In the genomic region with DNA sequence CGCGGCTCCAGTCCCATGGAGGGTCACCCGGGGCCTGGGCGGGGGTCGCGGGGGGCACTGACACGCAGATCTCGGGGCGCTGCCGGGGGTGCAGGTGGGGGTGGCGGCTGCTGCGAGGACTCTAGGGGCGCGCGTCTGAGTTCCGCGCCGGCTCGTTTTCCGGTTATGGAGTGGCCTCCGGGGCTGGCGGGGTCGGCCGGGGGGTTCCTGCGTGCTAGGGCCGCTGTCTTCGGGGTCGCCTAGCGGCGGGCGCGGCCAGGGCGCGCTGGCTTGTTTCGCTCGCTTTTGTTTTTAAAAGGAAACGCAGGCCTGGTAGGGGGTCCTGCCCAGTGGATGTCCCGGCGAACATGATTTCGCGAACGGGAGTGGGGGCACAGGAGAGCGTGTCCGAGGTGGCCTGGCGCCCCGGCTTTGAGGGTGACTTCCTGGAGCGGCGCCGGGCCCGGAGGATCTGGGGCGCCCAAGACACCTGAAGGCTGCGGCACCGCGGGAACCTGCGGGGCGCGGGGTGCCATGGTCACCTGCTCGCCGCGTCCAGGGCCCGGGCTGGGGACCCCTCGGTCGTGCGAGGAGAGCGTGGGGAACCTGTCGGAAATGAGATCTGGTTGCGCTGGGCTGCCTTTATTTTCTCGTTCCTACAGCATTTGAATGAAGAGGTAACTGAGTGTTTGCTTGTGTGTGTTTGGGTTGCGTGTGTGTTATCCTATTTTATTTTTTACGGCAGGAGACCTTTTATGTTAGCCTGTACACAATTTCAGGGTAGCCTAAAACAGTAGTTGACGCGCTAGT, we compare ENCODE assay signal across 1 cellular context.
TF ChIP-seq lines count a peak whose summit lies in the region.

No MANE protein-coding gene starts in this region.

TF ChIP-seq in K562, 482 proteins besides CTCF, POLR2A, EP300 and RAD21 (continued from another document and continues in another):
- no peak for TF ChIP-seq ZMIZ1 (IDR thresholded peaks at IDR 0.05; ENCODE audit: low read depth in 2 of 2, low read length in 2 of 2)
- TF ChIP-seq HSF4 (CRISPR knock-in tag; IDR thresholded peaks at IDR 0.05; ENCODE audit: borderline replicate concordance) = no peak
- TF ChIP-seq HNRNPH1 (optimal IDR thresholded peaks at IDR 0.05; ENCODE audit: low read depth, low read length) = no peak
- no peak for TF ChIP-seq RAD51 (IDR thresholded peaks at IDR 0.05; ENCODE audit: borderline replicate concordance, low read depth)
- TF ChIP-seq ZNF398 (CRISPR knock-in tag; IDR thresholded peaks at IDR 0.05) = no peak
- TF ChIP-seq FOS (IDR thresholded peaks at IDR 0.05; ENCODE audit: extremely low read depth, insufficient read length) = no peak
- TF ChIP-seq CTCFL (IDR thresholded peaks at IDR 0.05; ENCODE audit: borderline replicate concordance, insufficient read depth, low read depth, low read length, poor library complexity, severe bottlenecking) = no peak
- no peak for TF ChIP-seq NR2C1 (IDR thresholded peaks at IDR 0.05)
- no peak for TF ChIP-seq NR2C1 (tag; IDR thresholded peaks at IDR 0.05)
- TF ChIP-seq CLOCK (CRISPR knock-in tag; IDR thresholded peaks at IDR 0.05; ENCODE audit: borderline replicate concordance) = no peak
- TF ChIP-seq ETV5 (CRISPR knock-in tag; IDR thresholded peaks at IDR 0.05; ENCODE audit: low read depth) = 0 out of 2 replicates have a peak, but pooled peaks have one; percentile 23
- TF ChIP-seq, protein P1, sequence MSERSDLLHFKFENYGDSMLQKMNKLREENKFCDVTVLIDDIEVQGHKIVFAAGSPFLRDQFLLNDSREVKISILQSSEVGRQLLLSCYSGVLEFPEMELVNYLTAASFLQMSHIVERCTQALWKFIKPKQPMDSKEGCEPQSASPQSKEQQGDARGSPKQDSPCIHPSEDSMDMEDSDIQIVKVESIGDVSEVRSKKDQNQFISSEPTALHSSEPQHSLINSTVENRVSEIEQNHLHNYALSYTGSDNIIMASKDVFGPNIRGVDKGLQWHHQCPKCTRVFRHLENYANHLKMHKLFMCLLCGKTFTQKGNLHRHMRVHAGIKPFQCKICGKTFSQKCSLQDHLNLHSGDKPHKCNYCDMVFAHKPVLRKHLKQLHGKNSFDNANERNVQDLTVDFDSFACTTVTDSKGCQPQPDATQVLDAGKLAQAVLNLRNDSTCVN (CRISPR knock-in tag; IDR thresholded peaks at IDR 0.05) = no peak
- TF ChIP-seq MAZ (CRISPR knock-in tag; conservative IDR thresholded peaks at IDR 0.05 in 1 of 2, IDR thresholded peaks at IDR 0.05 in 1 of 2) = peak in 1 of 2 experiments; percentile 40; a peak in 1 of 4 replicates
- TF ChIP-seq TEAD2 (tag; IDR thresholded peaks at IDR 0.05) = no peak
- no peak for TF ChIP-seq SMARCB1 (IDR thresholded peaks at IDR 0.05; ENCODE audit: insufficient read length, low read depth)
- TF ChIP-seq ZBTB7A (IDR thresholded peaks at IDR 0.05; ENCODE audit: borderline replicate concordance, control insufficient read depth, low read depth, low read length) = peak; percentile 83
- TF ChIP-seq MEIS2 (IDR thresholded peaks at IDR 0.05; ENCODE audit: partially characterized antibody) = no peak
- TF ChIP-seq, protein P2, sequence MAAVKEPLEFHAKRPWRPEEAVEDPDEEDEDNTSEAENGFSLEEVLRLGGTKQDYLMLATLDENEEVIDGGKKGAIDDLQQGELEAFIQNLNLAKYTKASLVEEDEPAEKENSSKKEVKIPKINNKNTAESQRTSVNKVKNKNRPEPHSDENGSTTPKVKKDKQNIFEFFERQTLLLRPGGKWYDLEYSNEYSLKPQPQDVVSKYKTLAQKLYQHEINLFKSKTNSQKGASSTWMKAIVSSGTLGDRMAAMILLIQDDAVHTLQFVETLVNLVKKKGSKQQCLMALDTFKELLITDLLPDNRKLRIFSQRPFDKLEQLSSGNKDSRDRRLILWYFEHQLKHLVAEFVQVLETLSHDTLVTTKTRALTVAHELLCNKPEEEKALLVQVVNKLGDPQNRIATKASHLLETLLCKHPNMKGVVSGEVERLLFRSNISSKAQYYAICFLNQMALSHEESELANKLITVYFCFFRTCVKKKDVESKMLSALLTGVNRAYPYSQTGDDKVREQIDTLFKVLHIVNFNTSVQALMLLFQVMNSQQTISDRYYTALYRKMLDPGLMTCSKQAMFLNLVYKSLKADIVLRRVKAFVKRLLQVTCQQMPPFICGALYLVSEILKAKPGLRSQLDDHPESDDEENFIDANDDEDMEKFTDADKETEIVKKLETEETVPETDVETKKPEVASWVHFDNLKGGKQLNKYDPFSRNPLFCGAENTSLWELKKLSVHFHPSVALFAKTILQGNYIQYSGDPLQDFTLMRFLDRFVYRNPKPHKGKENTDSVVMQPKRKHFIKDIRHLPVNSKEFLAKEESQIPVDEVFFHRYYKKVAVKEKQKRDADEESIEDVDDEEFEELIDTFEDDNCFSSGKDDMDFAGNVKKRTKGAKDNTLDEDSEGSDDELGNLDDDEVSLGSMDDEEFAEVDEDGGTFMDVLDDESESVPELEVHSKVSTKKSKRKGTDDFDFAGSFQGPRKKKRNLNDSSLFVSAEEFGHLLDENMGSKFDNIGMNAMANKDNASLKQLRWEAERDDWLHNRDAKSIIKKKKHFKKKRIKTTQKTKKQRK (IDR thresholded peaks at IDR 0.05; ENCODE audit: borderline replicate concordance, low read depth, low read length) = no peak
- no peak for TF ChIP-seq E4F1 (CRISPR knock-in tag; IDR thresholded peaks at IDR 0.05; ENCODE audit: borderline replicate concordance)
- no peak for TF ChIP-seq TCFL5 (CRISPR knock-in tag; conservative IDR thresholded peaks at IDR 0.05)
- TF ChIP-seq SMAD1 (IDR thresholded peaks at IDR 0.05; ENCODE audit: low read depth, low read length, partially characterized antibody) = no peak
- TF ChIP-seq SMAD2 (IDR thresholded peaks at IDR 0.05; ENCODE audit: low read depth, low read length) = no peak
- no peak for TF ChIP-seq KDM4B (IDR thresholded peaks at IDR 0.05; ENCODE audit: borderline replicate concordance in 2 of 2, low read depth in 1 of 2)
- peak; percentile 65; the same call in 1 of the 2 replicates for TF ChIP-seq ZNF395 (CRISPR knock-in tag; IDR thresholded peaks at IDR 0.05)
- no peak for TF ChIP-seq PTTG1 (tag; IDR thresholded peaks at IDR 0.05; ENCODE audit: low read depth)
- TF ChIP-seq, protein P3, sequence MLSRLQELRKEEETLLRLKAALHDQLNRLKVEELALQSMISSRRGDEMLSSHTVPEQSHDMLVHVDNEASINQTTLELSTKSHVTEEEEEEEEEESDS (CRISPR knock-in tag; IDR thresholded peaks at IDR 0.05) = no peak
- TF ChIP-seq SRSF7 (optimal IDR thresholded peaks at IDR 0.05; ENCODE audit: low read depth, low read length) = no peak
- TF ChIP-seq, protein P4, sequence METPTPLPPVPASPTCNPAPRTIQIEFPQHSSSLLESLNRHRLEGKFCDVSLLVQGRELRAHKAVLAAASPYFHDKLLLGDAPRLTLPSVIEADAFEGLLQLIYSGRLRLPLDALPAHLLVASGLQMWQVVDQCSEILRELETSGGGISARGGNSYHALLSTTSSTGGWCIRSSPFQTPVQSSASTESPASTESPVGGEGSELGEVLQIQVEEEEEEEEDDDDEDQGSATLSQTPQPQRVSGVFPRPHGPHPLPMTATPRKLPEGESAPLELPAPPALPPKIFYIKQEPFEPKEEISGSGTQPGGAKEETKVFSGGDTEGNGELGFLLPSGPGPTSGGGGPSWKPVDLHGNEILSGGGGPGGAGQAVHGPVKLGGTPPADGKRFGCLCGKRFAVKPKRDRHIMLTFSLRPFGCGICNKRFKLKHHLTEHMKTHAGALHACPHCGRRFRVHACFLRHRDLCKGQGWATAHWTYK (CRISPR knock-in tag; IDR thresholded peaks at IDR 0.05) = no peak
- 0 out of 2 replicates have a peak, but pooled peaks have one; percentile 1 for TF ChIP-seq SMC3 (conservative IDR thresholded peaks at IDR 0.05; ENCODE audit: insufficient read depth, low read depth, low read length)
- no peak for TF ChIP-seq ZKSCAN1 (IDR thresholded peaks at IDR 0.05; ENCODE audit: low read depth, low read length)
- no peak for TF ChIP-seq ESRRB (CRISPR knock-in tag; IDR thresholded peaks at IDR 0.05; ENCODE audit: borderline replicate concordance)
